In the genomic region with DNA sequence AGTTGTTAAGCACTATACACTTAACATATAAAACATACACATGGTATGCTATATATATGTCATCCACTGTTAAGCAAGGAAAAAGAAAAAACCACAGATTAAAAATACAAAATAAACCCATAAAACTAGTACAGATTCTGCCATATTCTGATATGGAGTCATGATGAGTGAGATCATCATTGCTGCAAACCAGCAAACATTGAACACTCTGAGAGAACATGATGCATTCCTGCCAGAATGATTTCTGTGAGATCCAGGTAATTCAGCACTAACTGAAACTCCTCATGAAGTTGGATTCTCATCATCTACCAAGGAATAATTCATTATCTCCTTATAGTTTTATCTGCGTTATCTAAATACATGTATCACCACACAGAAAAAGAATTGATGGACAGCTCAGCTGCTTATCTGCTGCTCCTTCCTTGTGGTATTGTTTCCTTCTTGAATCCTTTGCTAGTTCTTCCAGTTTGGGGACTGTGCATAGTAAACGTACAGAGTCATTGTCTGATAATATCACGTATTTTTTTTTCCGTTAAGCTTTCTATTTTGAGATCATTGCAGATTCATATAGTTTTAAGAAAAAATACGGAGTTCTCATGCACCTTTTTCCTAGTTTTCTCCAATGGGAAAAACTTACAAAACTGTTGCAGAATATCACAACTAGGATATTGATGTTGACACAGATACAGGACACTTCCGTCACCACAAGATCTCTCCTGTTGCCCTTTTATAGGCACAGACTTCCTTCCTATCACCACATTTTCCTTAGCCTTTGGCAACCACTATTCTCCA, we compare ENCODE assay signal across 1 cellular context.
TF ChIP-seq lines count a peak whose summit lies in the region.

No MANE protein-coding gene starts in this region.

TF ChIP-seq in K562, 482 proteins besides CTCF, POLR2A, EP300 and RAD21 (continued from another document and continues in another):
- TF ChIP-seq, protein P1, sequence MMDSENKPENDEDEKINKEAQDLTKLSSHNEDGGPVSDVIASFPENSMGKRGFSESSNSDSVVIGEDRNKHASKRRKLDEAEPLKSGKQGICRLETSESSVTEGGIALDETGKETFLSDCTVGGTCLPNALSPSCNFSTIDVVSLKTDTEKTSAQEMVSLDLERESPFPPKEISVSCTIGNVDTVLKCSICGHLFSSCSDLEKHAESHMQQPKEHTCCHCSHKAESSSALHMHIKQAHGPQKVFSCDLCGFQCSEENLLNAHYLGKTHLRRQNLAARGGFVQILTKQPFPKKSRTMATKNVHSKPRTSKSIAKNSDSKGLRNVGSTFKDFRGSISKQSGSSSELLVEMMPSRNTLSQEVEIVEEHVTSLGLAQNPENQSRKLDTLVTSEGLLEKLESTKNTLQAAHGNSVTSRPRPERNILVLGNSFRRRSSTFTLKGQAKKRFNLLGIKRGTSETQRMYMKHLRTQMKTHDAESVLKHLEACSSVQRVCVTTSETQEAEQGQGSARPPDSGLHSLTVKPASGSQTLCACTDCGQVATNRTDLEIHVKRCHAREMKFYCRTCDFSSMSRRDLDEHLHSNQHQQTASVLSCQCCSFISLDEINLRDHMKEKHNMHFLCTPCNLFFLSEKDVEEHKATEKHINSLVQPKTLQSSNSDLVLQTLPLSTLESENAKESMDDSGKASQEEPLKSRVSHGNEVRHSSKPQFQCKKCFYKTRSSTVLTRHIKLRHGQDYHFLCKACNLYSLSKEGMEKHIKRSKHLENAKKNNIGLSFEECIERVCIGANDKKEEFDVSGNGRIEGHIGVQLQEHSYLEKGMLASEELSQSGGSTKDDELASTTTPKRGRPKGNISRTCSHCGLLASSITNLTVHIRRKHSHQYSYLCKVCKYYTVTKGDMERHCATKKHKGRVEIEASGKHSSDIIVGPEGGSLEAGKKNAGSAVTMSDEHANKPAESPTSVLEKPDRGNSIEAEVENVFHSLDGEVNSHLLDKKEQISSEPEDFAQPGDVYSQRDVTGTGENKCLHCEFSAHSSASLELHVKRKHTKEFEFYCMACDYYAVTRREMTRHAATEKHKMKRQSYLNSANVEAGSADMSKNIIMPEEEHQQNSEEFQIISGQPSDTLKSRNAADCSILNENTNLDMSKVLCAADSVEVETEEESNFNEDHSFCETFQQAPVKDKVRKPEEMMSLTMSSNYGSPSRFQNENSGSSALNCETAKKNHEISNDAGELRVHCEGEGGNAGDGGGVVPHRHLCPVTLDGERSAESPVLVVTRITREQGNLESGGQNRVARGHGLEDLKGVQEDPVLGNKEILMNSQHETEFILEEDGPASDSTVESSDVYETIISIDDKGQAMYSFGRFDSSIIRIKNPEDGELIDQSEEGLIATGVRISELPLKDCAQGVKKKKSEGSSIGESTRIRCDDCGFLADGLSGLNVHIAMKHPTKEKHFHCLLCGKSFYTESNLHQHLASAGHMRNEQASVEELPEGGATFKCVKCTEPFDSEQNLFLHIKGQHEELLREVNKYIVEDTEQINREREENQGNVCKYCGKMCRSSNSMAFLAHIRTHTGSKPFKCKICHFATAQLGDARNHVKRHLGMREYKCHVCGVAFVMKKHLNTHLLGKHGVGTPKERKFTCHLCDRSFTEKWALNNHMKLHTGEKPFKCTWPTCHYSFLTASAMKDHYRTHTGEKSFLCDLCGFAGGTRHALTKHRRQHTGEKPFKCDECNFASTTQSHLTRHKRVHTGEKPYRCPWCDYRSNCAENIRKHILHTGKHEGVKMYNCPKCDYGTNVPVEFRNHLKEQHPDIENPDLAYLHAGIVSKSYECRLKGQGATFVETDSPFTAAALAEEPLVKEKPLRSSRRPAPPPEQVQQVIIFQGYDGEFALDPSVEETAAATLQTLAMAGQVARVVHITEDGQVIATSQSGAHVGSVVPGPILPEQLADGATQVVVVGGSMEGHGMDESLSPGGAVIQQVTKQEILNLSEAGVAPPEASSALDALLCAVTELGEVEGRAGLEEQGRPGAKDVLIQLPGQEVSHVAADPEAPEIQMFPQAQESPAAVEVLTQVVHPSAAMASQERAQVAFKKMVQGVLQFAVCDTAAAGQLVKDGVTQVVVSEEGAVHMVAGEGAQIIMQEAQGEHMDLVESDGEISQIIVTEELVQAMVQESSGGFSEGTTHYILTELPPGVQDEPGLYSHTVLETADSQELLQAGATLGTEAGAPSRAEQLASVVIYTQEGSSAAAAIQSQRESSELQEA (IDR thresholded peaks at IDR 0.05; ENCODE audit: low read depth): no peak
- TF ChIP-seq SMARCA5 (IDR thresholded peaks at IDR 0.05) (0 out of 2 replicates have a peak, but pooled peaks have one; percentile 43), MAFG (tag; conservative IDR thresholded peaks at IDR 0.05) (peak; percentile 49; the same call in 1 of the 2 replicates), ILK (tag; IDR thresholded peaks at IDR 0.05; ENCODE audit: borderline replicate concordance, low read depth) (no peak), JUN (IDR thresholded peaks at IDR 0.05; ENCODE audit: borderline replicate concordance, low read depth, low read length) (0 out of 2 replicates have a peak, but pooled peaks have one; percentile 15), JUN (CRISPR knock-in tag; IDR thresholded peaks at IDR 0.05; ENCODE audit: borderline replicate concordance) (no peak), EHMT2 (IDR thresholded peaks at IDR 0.05) (no peak), KAT8 (IDR thresholded peaks at IDR 0.05; ENCODE audit: low read depth) (no peak), ZNF175 (CRISPR knock-in tag; IDR thresholded peaks at IDR 0.05; ENCODE audit: low read depth) (no peak), ARID1B (IDR thresholded peaks at IDR 0.05) (peak; percentile 80), DACH1 (IDR thresholded peaks at IDR 0.05; ENCODE audit: partially characterized antibody) (no peak), ESRRA (IDR thresholded peaks at IDR 0.05; ENCODE audit: borderline replicate concordance, low read depth) (no peak; the same call in 1 of the 2 replicates), L3MBTL2 (IDR thresholded peaks at IDR 0.05) (no peak), CBX8 (IDR thresholded peaks at IDR 0.05; ENCODE audit: borderline replicate concordance, extremely low read depth, low read depth, low read length, poor library complexity, severe bottlenecking) (no peak), NCOA2 (IDR thresholded peaks at IDR 0.05; ENCODE audit: partially characterized antibody in 2 of 2) (no peak), RHOXF2B (CRISPR knock-in tag; conservative IDR thresholded peaks at IDR 0.05) (no peak), JUND (IDR thresholded peaks at IDR 0.05; ENCODE audit: borderline replicate concordance, low read depth, low read length) (peak; percentile 44; the same call in 1 of the 2 replicates), JUND (tag; IDR thresholded peaks at IDR 0.05; ENCODE audit: borderline replicate concordance, low read depth, low read length) (peak; percentile 75; the same call in 2 of the 3 replicates), CSDE1 (IDR thresholded peaks at IDR 0.05) (no peak), ZNF224 (CRISPR knock-in tag; IDR thresholded peaks at IDR 0.05) (no peak), RBBP5 (IDR thresholded peaks at IDR 0.05; ENCODE audit: borderline replicate concordance, insufficient read depth, low read length, poor library complexity, severe bottlenecking) (no peak), ZNF282 (CRISPR knock-in tag; IDR thresholded peaks at IDR 0.05) (no peak), POLR2AphosphoS2 (IDR thresholded peaks at IDR 0.05; ENCODE audit: low read length) (no peak), SMARCE1 (IDR thresholded peaks at IDR 0.05) (peak; percentile 82), ZNF324 (CRISPR knock-in tag; IDR thresholded peaks at IDR 0.05) (no peak), NFIC (IDR thresholded peaks at IDR 0.05) (no peak), MTA2 (IDR thresholded peaks at IDR 0.05; ENCODE audit: low read depth) (peak; percentile 54), SLC30A9 (CRISPR knock-in tag; IDR thresholded peaks at IDR 0.05) (no peak), ETV1 (tag; conservative IDR thresholded peaks at IDR 0.05; ENCODE audit: low read depth) (no peak), TAL1 (IDR thresholded peaks at IDR 0.05) (peak; percentile 34)
- TF ChIP-seq, protein P2, sequence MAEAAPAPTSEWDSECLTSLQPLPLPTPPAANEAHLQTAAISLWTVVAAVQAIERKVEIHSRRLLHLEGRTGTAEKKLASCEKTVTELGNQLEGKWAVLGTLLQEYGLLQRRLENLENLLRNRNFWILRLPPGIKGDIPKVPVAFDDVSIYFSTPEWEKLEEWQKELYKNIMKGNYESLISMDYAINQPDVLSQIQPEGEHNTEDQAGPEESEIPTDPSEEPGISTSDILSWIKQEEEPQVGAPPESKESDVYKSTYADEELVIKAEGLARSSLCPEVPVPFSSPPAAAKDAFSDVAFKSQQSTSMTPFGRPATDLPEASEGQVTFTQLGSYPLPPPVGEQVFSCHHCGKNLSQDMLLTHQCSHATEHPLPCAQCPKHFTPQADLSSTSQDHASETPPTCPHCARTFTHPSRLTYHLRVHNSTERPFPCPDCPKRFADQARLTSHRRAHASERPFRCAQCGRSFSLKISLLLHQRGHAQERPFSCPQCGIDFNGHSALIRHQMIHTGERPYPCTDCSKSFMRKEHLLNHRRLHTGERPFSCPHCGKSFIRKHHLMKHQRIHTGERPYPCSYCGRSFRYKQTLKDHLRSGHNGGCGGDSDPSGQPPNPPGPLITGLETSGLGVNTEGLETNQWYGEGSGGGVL (CRISPR knock-in tag; IDR thresholded peaks at IDR 0.05): no peak
- TF ChIP-seq, protein P3, sequence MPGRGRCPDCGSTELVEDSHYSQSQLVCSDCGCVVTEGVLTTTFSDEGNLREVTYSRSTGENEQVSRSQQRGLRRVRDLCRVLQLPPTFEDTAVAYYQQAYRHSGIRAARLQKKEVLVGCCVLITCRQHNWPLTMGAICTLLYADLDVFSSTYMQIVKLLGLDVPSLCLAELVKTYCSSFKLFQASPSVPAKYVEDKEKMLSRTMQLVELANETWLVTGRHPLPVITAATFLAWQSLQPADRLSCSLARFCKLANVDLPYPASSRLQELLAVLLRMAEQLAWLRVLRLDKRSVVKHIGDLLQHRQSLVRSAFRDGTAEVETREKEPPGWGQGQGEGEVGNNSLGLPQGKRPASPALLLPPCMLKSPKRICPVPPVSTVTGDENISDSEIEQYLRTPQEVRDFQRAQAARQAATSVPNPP (IDR thresholded peaks at IDR 0.05; ENCODE audit: borderline replicate concordance, insufficient read depth, insufficient read length): no peak
- TF ChIP-seq, protein P4, sequence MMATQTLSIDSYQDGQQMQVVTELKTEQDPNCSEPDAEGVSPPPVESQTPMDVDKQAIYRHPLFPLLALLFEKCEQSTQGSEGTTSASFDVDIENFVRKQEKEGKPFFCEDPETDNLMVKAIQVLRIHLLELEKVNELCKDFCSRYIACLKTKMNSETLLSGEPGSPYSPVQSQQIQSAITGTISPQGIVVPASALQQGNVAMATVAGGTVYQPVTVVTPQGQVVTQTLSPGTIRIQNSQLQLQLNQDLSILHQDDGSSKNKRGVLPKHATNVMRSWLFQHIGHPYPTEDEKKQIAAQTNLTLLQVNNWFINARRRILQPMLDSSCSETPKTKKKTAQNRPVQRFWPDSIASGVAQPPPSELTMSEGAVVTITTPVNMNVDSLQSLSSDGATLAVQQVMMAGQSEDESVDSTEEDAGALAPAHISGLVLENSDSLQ (IDR thresholded peaks at IDR 0.05): peak; percentile 96
- TF ChIP-seq, protein P5, sequence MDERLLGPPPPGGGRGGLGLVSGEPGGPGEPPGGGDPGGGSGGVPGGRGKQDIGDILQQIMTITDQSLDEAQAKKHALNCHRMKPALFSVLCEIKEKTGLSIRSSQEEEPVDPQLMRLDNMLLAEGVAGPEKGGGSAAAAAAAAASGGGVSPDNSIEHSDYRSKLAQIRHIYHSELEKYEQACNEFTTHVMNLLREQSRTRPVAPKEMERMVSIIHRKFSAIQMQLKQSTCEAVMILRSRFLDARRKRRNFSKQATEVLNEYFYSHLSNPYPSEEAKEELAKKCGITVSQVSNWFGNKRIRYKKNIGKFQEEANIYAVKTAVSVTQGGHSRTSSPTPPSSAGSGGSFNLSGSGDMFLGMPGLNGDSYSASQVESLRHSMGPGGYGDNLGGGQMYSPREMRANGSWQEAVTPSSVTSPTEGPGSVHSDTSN (CRISPR knock-in tag; IDR thresholded peaks at IDR 0.05; ENCODE audit: low read depth): peak; percentile 51; the same call in 1 of the 2 replicates
- TF ChIP-seq, protein P5 (tag; conservative IDR thresholded peaks at IDR 0.05; ENCODE audit: low read depth): peak; percentile 87
- TF ChIP-seq, protein P6, sequence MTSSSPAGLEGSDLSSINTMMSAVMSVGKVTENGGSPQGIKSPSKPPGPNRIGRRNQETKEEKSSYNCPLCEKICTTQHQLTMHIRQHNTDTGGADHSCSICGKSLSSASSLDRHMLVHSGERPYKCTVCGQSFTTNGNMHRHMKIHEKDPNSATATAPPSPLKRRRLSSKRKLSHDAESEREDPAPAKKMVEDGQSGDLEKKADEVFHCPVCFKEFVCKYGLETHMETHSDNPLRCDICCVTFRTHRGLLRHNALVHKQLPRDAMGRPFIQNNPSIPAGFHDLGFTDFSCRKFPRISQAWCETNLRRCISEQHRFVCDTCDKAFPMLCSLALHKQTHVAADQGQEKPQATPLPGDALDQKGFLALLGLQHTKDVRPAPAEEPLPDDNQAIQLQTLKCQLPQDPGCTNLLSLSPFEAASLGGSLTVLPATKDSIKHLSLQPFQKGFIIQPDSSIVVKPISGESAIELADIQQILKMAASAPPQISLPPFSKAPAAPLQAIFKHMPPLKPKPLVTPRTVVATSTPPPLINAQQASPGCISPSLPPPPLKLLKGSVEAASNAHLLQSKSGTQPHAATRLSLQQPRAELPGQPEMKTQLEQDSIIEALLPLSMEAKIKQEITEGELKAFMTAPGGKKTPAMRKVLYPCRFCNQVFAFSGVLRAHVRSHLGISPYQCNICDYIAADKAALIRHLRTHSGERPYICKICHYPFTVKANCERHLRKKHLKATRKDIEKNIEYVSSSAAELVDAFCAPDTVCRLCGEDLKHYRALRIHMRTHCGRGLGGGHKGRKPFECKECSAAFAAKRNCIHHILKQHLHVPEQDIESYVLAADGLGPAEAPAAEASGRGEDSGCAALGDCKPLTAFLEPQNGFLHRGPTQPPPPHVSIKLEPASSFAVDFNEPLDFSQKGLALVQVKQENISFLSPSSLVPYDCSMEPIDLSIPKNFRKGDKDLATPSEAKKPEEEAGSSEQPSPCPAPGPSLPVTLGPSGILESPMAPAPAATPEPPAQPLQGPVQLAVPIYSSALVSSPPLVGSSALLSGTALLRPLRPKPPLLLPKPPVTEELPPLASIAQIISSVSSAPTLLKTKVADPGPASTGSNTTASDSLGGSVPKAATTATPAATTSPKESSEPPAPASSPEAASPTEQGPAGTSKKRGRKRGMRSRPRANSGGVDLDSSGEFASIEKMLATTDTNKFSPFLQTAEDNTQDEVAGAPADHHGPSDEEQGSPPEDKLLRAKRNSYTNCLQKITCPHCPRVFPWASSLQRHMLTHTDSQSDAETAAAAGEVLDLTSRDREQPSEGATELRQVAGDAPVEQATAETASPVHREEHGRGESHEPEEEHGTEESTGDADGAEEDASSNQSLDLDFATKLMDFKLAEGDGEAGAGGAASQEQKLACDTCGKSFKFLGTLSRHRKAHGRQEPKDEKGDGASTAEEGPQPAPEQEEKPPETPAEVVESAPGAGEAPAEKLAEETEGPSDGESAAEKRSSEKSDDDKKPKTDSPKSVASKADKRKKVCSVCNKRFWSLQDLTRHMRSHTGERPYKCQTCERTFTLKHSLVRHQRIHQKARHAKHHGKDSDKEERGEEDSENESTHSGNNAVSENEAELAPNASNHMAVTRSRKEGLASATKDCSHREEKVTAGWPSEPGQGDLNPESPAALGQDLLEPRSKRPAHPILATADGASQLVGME (CRISPR knock-in tag; IDR thresholded peaks at IDR 0.05): no peak
